ENCODE assay signal across 16 cellular contexts in the genomic region with DNA sequence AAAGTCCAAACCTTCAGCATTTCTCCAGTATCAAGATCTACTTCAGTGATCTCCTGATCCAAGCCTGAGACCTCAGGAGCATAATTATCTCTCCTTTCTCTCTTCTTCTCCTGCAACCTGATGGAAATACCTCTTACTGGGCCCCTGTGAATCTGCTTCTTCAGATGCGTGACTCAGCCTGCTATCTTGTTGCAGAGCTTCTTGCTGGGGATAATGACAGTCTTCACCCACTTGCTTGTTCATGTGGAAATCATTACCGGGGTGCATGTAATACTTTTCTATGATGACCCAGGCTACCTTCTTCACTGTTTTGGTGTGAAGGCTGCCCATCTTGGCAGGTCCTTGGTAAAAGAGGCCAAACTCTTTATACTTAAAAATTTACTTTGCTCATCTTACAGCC.
"Had no signal": no experiment of that assay in that cellular context is flagged by ENCODE, and none has a peak within 500 bp of the region (broad histone marks: within the 10 kb centered on the region; RNA-seq: fewer than 3 reads in every experiment).

No MANE protein-coding gene starts in this region.

- H2AFZ ChIP-seq: neural progenitor cell had no signal

- ATAC-seq: esophagus mucosa, gastroesophageal sphincter, left lung, psoas muscle, right lobe of liver had no signal

- H3K4me2 ChIP-seq: neural progenitor cell had no signal

- H3K9ac ChIP-seq: neural progenitor cell had no signal

- H3K4me3 ChIP-seq: ascending aorta, cardiac muscle cell, gastroesophageal sphincter, left lung, neural progenitor cell, psoas muscle, right lobe of liver, spleen, tibial artery, uterus had no signal

- H3K27ac ChIP-seq: ascending aorta, cardiac muscle cell, gastroesophageal sphincter, left lung, neural progenitor cell, psoas muscle, right lobe of liver, spleen, tibial artery, uterus had no signal

- H3K9me3 ChIP-seq: ascending aorta, gastroesophageal sphincter, left lung, psoas muscle, right lobe of liver, spleen, tibial artery, uterus had no signal

- H3K36me3 ChIP-seq: ascending aorta, cardiac muscle cell, gastroesophageal sphincter, left lung, neural progenitor cell, right lobe of liver, spleen, tibial artery, uterus had no signal

- H3K27me3 ChIP-seq: ascending aorta, cardiac muscle cell, gastroesophageal sphincter, left lung, neural progenitor cell, right lobe of liver, spleen, tibial artery, uterus had no signal

- DNase-seq: activated naive CD4-positive, alpha-beta T cell; activated naive CD8-positive, alpha-beta T cell treated with anti-CD3 and anti-CD28 coated beads, Interleukin-2, amount 10 ng/mL, durations not matched to agents 7 days and 5 days; left lung; mammary epithelial cell; naive B cell; psoas muscle; right lobe of liver; spleen; SW 1271; tibial artery; uterus had no signal

- H3K4me1 ChIP-seq: ascending aorta, gastroesophageal sphincter, left lung, neural progenitor cell, psoas muscle, right lobe of liver, spleen, tibial artery had no signal
